In the genomic region with DNA sequence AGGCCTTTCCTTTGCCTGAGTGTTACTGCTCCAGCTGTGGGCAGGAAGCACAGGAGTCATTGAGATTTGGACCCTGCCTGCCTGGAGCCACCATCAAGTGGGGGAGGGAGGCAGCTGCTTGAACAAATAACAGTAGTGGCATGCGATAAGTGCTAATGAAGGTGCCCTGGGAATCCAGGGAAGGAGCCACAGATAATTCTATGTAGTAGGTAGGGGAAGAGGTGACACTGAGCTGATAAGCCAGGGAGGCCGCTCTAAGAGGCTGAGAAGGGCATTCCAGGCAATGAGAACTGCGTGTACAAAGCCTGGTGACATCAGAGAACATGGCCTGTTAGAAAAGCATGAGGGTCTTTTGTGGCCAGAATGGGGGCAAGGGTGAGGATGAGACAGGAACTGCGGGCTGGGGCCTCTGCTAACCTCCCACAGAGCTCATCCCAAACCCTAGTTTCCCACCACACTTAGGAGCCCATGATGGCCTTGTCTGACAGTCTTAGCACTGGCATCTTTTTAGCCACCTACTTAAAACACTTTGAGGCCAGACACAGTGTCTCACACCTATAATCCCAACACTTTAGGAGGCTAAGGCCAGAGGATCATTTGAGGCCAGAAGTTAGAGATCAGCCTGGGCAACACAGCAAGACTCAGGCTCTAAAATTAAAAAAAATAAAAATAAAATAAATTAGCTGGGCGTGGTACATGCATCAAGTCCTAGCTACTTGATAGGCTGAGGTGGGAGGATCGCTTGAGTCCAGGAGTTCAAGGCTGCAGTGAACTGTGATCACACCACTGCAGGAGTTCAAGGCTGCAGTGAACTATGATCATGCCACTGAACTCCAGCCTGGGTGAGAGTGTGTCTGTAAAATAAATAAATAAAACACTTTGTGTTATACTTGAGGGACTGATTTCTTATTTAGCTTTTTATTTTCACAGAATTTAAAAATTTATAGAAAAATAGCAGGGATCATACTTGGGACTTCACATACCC, we compare ENCODE assay signal across 1 cellular context.
TF ChIP-seq lines count a peak whose summit lies in the region.

No MANE protein-coding gene starts in this region.

TF ChIP-seq in GM23338, 12 proteins besides CTCF, POLR2A, EP300 and RAD21 (continued from another document):
- TF ChIP-seq, protein P1, sequence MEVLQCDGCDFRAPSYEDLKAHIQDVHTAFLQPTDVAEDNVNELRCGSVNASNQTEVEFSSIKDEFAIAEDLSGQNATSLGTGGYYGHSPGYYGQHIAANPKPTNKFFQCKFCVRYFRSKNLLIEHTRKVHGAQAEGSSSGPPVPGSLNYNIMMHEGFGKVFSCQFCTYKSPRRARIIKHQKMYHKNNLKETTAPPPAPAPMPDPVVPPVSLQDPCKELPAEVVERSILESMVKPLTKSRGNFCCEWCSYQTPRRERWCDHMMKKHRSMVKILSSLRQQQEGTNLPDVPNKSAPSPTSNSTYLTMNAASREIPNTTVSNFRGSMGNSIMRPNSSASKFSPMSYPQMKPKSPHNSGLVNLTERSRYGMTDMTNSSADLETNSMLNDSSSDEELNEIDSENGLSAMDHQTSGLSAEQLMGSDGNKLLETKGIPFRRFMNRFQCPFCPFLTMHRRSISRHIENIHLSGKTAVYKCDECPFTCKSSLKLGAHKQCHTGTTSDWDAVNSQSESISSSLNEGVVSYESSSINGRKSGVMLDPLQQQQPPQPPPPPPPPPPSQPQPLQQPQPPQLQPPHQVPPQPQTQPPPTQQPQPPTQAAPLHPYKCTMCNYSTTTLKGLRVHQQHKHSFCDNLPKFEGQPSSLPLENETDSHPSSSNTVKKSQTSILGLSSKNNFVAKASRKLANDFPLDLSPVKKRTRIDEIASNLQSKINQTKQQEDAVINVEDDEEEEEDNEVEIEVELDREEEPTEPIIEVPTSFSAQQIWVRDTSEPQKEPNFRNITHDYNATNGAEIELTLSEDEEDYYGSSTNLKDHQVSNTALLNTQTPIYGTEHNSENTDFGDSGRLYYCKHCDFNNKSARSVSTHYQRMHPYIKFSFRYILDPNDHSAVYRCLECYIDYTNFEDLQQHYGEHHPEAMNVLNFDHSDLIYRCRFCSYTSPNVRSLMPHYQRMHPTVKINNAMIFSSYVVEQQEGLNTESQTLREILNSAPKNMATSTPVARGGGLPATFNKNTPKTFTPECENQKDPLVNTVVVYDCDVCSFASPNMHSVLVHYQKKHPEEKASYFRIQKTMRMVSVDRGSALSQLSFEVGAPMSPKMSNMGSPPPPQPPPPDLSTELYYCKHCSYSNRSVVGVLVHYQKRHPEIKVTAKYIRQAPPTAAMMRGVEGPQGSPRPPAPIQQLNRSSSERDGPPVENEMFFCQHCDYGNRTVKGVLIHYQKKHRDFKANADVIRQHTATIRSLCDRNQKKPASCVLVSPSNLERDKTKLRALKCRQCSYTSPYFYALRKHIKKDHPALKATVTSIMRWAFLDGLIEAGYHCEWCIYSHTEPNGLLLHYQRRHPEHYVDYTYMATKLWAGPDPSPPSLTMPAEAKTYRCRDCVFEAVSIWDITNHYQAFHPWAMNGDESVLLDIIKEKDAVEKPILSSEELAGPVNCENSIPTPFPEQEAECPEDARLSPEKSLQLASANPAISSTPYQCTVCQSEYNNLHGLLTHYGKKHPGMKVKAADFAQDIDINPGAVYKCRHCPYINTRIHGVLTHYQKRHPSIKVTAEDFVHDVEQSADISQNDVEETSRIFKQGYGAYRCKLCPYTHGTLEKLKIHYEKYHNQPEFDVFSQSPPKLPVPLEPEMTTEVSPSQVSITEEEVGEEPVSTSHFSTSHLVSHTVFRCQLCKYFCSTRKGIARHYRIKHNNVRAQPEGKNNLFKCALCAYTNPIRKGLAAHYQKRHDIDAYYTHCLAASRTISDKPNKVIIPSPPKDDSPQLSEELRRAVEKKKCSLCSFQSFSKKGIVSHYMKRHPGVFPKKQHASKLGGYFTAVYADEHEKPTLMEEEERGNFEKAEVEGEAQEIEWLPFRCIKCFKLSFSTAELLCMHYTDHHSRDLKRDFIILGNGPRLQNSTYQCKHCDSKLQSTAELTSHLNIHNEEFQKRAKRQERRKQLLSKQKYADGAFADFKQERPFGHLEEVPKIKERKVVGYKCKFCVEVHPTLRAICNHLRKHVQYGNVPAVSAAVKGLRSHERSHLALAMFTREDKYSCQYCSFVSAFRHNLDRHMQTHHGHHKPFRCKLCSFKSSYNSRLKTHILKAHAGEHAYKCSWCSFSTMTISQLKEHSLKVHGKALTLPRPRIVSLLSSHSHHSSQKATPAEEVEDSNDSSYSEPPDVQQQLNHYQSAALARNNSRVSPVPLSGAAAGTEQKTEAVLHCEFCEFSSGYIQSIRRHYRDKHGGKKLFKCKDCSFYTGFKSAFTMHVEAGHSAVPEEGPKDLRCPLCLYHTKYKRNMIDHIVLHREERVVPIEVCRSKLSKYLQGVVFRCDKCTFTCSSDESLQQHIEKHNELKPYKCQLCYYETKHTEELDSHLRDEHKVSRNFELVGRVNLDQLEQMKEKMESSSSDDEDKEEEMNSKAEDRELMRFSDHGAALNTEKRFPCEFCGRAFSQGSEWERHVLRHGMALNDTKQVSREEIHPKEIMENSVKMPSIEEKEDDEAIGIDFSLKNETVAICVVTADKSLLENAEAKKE (CRISPR knock-in tag; IDR thresholded peaks at IDR 0.05): no peak
- TF ChIP-seq POLR2AphosphoS5 (IDR thresholded peaks at IDR 0.05; ENCODE audit: low read depth): no peak
- TF ChIP-seq CREB1 (CRISPR knock-in tag; IDR thresholded peaks at IDR 0.05; ENCODE audit: low read depth): no peak
- TF ChIP-seq JUNB (IDR thresholded peaks at IDR 0.05; ENCODE audit: unreplicated experiment): no peak
- TF ChIP-seq NANOG (IDR thresholded peaks at IDR 0.05; ENCODE audit: borderline replicate concordance): no peak
- TF ChIP-seq ZNF331 (CRISPR knock-in tag; IDR thresholded peaks at IDR 0.05; ENCODE audit: low read depth): no peak
- TF ChIP-seq, protein P2, sequence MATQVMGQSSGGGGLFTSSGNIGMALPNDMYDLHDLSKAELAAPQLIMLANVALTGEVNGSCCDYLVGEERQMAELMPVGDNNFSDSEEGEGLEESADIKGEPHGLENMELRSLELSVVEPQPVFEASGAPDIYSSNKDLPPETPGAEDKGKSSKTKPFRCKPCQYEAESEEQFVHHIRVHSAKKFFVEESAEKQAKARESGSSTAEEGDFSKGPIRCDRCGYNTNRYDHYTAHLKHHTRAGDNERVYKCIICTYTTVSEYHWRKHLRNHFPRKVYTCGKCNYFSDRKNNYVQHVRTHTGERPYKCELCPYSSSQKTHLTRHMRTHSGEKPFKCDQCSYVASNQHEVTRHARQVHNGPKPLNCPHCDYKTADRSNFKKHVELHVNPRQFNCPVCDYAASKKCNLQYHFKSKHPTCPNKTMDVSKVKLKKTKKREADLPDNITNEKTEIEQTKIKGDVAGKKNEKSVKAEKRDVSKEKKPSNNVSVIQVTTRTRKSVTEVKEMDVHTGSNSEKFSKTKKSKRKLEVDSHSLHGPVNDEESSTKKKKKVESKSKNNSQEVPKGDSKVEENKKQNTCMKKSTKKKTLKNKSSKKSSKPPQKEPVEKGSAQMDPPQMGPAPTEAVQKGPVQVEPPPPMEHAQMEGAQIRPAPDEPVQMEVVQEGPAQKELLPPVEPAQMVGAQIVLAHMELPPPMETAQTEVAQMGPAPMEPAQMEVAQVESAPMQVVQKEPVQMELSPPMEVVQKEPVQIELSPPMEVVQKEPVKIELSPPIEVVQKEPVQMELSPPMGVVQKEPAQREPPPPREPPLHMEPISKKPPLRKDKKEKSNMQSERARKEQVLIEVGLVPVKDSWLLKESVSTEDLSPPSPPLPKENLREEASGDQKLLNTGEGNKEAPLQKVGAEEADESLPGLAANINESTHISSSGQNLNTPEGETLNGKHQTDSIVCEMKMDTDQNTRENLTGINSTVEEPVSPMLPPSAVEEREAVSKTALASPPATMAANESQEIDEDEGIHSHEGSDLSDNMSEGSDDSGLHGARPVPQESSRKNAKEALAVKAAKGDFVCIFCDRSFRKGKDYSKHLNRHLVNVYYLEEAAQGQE (IDR thresholded peaks at IDR 0.05; ENCODE audit: unreplicated experiment): no peak
- TF ChIP-seq EZH2phosphoT487 (IDR thresholded peaks at IDR 0.05; ENCODE audit: unreplicated experiment): no peak
- TF ChIP-seq ZNF114 (CRISPR knock-in tag; IDR thresholded peaks at IDR 0.05): no peak
- TF ChIP-seq, protein P3, sequence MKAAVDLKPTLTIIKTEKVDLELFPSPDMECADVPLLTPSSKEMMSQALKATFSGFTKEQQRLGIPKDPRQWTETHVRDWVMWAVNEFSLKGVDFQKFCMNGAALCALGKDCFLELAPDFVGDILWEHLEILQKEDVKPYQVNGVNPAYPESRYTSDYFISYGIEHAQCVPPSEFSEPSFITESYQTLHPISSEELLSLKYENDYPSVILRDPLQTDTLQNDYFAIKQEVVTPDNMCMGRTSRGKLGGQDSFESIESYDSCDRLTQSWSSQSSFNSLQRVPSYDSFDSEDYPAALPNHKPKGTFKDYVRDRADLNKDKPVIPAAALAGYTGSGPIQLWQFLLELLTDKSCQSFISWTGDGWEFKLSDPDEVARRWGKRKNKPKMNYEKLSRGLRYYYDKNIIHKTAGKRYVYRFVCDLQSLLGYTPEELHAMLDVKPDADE (IDR thresholded peaks at IDR 0.05): no peak
- no peak for TF ChIP-seq STAT1 (IDR thresholded peaks at IDR 0.05; ENCODE audit: unreplicated experiment)
